1 cellular context compared by ENCODE assay signal in genomic region chr17:31580331-31581021, GRCh38.
TF ChIP-seq lines count a peak whose summit lies in the region.

No MANE protein-coding gene starts in this region.

TF ChIP-seq in HCT116, 20 proteins besides CTCF, POLR2A, EP300 and RAD21 (continued from another document):
- no peak for TF ChIP-seq REST (IDR thresholded peaks at IDR 0.05; ENCODE audit: low read depth)
- TF ChIP-seq MAX (IDR thresholded peaks at IDR 0.05), result no peak
- no peak for TF ChIP-seq EZH2 (IDR thresholded peaks at IDR 0.05)
- TF ChIP-seq CEBPB (IDR thresholded peaks at IDR 0.05; ENCODE audit: low read depth), result no peak
